Comparison of ENCODE assay signal across 1 cellular context in the genomic region with DNA sequence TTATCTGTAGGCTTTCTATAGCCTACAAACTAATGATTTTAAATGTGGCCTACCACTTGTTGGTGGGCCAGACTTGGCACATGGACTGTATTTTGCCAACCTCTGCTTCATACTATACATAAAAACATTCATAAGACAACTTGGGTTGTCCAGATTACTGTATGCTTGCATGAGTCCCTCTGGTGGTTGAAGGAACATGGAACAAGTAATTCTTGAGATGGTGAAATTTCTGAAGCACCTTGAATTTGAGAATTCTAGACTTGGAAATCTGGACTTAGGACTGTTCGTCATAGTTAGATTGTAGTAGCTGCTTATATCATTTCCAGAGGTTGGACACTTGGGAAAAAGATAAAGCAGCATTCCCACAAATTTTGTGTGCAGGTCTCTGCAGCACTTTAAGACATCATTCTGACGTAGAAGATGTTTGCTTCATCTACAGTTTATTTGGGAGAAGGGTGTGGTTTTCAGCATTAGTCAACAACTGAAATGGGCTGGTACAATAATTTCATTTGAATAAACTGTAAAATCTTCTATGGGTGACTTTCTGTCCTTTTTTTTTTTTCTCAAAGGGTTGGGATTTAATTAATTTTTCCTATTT.
TF ChIP-seq lines count a peak whose summit lies in the region.

No MANE protein-coding gene starts in this region.

TF ChIP-seq in IMR-90, 13 proteins besides CTCF, POLR2A, EP300 and RAD21:
- no peak for TF ChIP-seq CHD1 (IDR thresholded peaks at IDR 0.05; ENCODE audit: low read depth, low read length)
- peak; percentile 41; the same call in 1 of the 2 replicates for TF ChIP-seq SMC3 (IDR thresholded peaks at IDR 0.05; ENCODE audit: low read depth, low read length)
